Comparison of ENCODE assay signal across 25 cellular contexts in the genomic region with DNA sequence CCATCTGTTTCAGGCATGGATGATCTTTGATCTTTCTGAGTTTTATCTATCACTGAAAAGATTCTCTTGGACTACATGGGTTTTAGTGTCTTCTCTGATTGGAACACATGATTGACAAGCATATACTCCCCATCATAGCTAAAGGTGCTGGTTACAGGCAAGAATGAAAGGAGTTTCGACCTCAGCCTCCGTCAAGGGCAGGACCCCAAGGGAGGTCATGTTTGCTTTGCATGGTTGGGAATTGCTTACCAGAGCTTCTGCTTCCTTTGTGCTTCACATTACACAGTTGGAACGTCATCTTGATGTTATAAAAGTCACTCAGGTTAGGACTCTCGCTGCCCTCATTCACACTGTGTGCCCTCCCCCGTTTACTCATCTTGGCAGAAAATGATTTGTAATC.
"Had no signal": no experiment of that assay in that cellular context is flagged by ENCODE, and none has a peak within 500 bp of the region (broad histone marks: within the 10 kb centered on the region; RNA-seq: fewer than 3 reads in every experiment).

No MANE protein-coding gene starts in this region.

- FAIRE-seq: colon, keratinocyte had no signal

- H3K27ac Mint-ChIP-seq: dendritic cell treated with granulocyte-macrophage colony-stimulating factor and Interleukin-4, amounts not matched to agents 40 ng/mL and 50 ng/mL, for 4 days; effector memory CD8-positive, alpha-beta T cell; immature natural killer cell; naive B cell; stimulated activated naive B cell treated with anti-CD40 and anti-IgM and Interleukin-4, amounts not matched to agents 10 μg/mL and 1 μg/mL and 100 μg/mL, for 72 hours; stimulated activated naive CD8-positive, alpha-beta T cell treated with anti-CD3 and anti-CD28 coated beads, Interleukin-15, amount 100 ng/mL, for 72 hours had no signal

- H3K36me3 Mint-ChIP-seq: naive B cell; stimulated activated naive B cell treated with anti-CD40 and anti-IgM and Interleukin-4, amounts not matched to agents 10 μg/mL and 1 μg/mL and 100 μg/mL, for 72 hours had no signal

- H3K36me3 ChIP-seq: esophagus muscularis mucosa, gastrocnemius medialis, heart right ventricle, neutrophil, sigmoid colon, tibial nerve had no signal

- H3K4me3 Mint-ChIP-seq: dendritic cell treated with granulocyte-macrophage colony-stimulating factor and Interleukin-4, amounts not matched to agents 40 ng/mL and 50 ng/mL, for 4 days; effector memory CD8-positive, alpha-beta T cell; immature natural killer cell; naive B cell; nephron; stimulated activated naive B cell treated with anti-CD40 and anti-IgM and Interleukin-4, amounts not matched to agents 10 μg/mL and 1 μg/mL and 100 μg/mL, for 72 hours; stimulated activated naive CD8-positive, alpha-beta T cell treated with anti-CD3 and anti-CD28 coated beads, Interleukin-15, amount 100 ng/mL, for 72 hours had no signal

- H3K4me3 ChIP-seq: esophagus muscularis mucosa, gastrocnemius medialis, heart right ventricle, lung, psoas muscle, sigmoid colon, skin epidermis, testis, tibial nerve had no signal

- H3K4me1 ChIP-seq: esophagus muscularis mucosa, gastrocnemius medialis, heart right ventricle, psoas muscle, sigmoid colon, testis, tibial nerve had no signal

- DNase-seq: effector memory CD8-positive, alpha-beta T cell; gastrocnemius medialis; heart right ventricle; immature natural killer cell; left cardiac atrium; left ventricle myocardium superior; mesendoderm; naive B cell; psoas muscle; sigmoid colon; stimulated activated CD4-positive, alpha-beta T cell treated with anti-CD3 and anti-CD28 coated beads, Interleukin-2, amount 100 ng/mL, for 24 hours; stimulated activated CD4-positive, alpha-beta T cell treated with anti-CD3 and anti-CD28 coated beads, Interleukin-4, amount 100 ng/mL, for 4 hours; stimulated activated naive B cell treated with anti-CD40 and anti-IgM and Interleukin-4, amounts not matched to agents 10 μg/mL and 1 μg/mL and 100 μg/mL, for 72 hours; stimulated activated naive CD8-positive, alpha-beta T cell treated with anti-CD3 and anti-CD28 coated beads, Interleukin-15, amount 100 ng/mL, for 72 hours; testis had no signal

- H3K27ac ChIP-seq: epithelial cell of prostate, esophagus muscularis mucosa, gastrocnemius medialis, heart right ventricle, neutrophil, psoas muscle, sigmoid colon, skin epidermis, testis, tibial nerve had no signal

- H3K27me3 ChIP-seq: esophagus muscularis mucosa, gastrocnemius medialis, heart right ventricle, neutrophil, sigmoid colon, testis, tibial nerve had no signal

- ATAC-seq: effector memory CD8-positive, alpha-beta T cell; gastrocnemius medialis; heart right ventricle; left cardiac atrium; left ventricle myocardium superior; psoas muscle; stimulated activated naive B cell treated with anti-CD40 and anti-IgM and Interleukin-4, amounts not matched to agents 10 μg/mL and 1 μg/mL and 100 μg/mL, for 72 hours; stimulated activated naive CD8-positive, alpha-beta T cell treated with anti-CD3 and anti-CD28 coated beads, Interleukin-15, amount 100 ng/mL, for 72 hours had no signal

- H3K9me3 ChIP-seq: esophagus muscularis mucosa, gastrocnemius medialis, neutrophil, psoas muscle, sigmoid colon, testis, tibial nerve had no signal

- H3K9me3 Mint-ChIP-seq: dendritic cell treated with granulocyte-macrophage colony-stimulating factor and Interleukin-4, amounts not matched to agents 40 ng/mL and 50 ng/mL, for 4 days had no signal

- H3K27me3 Mint-ChIP-seq: dendritic cell treated with granulocyte-macrophage colony-stimulating factor and Interleukin-4, amounts not matched to agents 40 ng/mL and 50 ng/mL, for 4 days; effector memory CD8-positive, alpha-beta T cell; naive B cell; stimulated activated naive CD8-positive, alpha-beta T cell treated with anti-CD3 and anti-CD28 coated beads, Interleukin-15, amount 100 ng/mL, for 72 hours had no signal

- H3K4me1 Mint-ChIP-seq: immature natural killer cell; naive B cell; nephron; stimulated activated naive B cell treated with anti-CD40 and anti-IgM and Interleukin-4, amounts not matched to agents 10 μg/mL and 1 μg/mL and 100 μg/mL, for 72 hours; stimulated activated naive CD8-positive, alpha-beta T cell treated with anti-CD3 and anti-CD28 coated beads, Interleukin-15, amount 100 ng/mL, for 72 hours had no signal
